Comparison of ENCODE assay signal across 14 cellular contexts in the genomic region with DNA sequence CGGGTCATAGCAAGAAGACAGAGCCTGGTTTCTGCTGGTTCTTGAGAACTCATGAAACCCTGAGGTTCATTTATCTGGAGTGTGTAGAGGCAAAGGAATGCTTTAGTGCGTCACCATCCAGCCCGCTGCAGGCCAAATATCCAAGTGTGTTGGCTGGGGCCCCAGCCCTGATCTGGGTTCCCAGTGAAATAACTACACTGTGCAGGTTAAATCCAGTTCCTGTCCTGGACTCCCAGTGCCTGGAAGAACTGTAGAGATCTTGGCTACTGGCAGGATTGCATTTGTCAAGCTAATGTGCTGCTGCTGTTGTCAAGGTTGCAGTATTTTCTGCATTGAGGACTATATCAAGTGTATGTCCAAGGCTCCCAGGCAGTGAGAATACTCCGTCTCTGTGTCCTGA.
DNase-seq lines count a peak whose midpoint lies in the region; ATAC-seq and TF ChIP-seq lines count a peak whose summit lies in the region.
"Had no signal": no experiment of that assay in that cellular context is flagged by ENCODE, and none has a peak within 500 bp of the region (broad histone marks: within the 10 kb centered on the region; RNA-seq: fewer than 3 reads in every experiment).

No MANE protein-coding gene starts in this region.

- in situ Hi-C loops in astrocyte of the cerebellum (cut with HindIII; ENCODE audit: low sequenced_read_pairs) = no loop called here
- in situ Hi-C loops in transverse colon (cut with MboI; ENCODE audit: low pct_ligation_motif_present in 1 of 4, low pct_unique_long_range_greater_than_20kb in 1 of 4, low sequenced_read_pairs in 3 of 4) = loop anchor here in 1 of 4 donors (25.0 kb wide), 1 partner anchor 88 kb away; the partner anchor contains the start of gene MAPK4

- no peaks in the 10 kb centered on the region for H3K9me3 ChIP-seq in transverse colon

- POLR2A ChIA-PET in WTC11 (lab: Charles Lee) = no interaction called here

- H3K27ac Mint-ChIP-seq in WTC11 = no peak overlapping the region
- H3K27ac Mint-ChIP-seq: activated CD8-positive, alpha-beta memory T cell treated with anti-CD3 and anti-CD28 coated beads, Interleukin-2, amount 10 ng/mL, durations not matched to agents 7 days and 5 days; CD8-positive, alpha-beta memory T cell; stimulated activated effector memory CD8-positive, alpha-beta T cell treated with anti-CD3 and anti-CD28 coated beads, Interleukin-12 subunit alpha, Interleukin-12 subunit beta, amount 100 ng/mL, for 72 hours had no signal

- peak; percentile 71 for TF ChIP-seq EP300 in transverse colon (IDR thresholded peaks at IDR 0.05; ENCODE audit: low read depth)

- ATAC-seq in Right ventricle myocardium inferior = peak; percentile 85
- ATAC-seq in GM21390 (IDR thresholded peaks at IDR 0.05; ENCODE audit: unreplicated experiment) = no peak
- no peak for ATAC-seq in WTC11
- ATAC-seq in HG02885 (IDR thresholded peaks at IDR 0.05; ENCODE audit: poor library complexity, unreplicated experiment) = no peak
- ATAC-seq: activated CD8-positive, alpha-beta memory T cell treated with anti-CD3 and anti-CD28 coated beads, Interleukin-2, amount 10 ng/mL, durations not matched to agents 7 days and 5 days; stimulated activated effector memory CD8-positive, alpha-beta T cell treated with anti-CD3 and anti-CD28 coated beads, Interleukin-12 subunit alpha, Interleukin-12 subunit beta, amount 100 ng/mL, for 72 hours had no signal

- H3K4me1 Mint-ChIP-seq in WTC11 = peaks cover 5% of the 10 kb centered on the region; the same call in 1 of the 2 replicates
- H3K4me1 Mint-ChIP-seq: activated CD8-positive, alpha-beta memory T cell treated with anti-CD3 and anti-CD28 coated beads, Interleukin-2, amount 10 ng/mL, durations not matched to agents 7 days and 5 days; CD8-positive, alpha-beta memory T cell; stimulated activated effector memory CD8-positive, alpha-beta T cell treated with anti-CD3 and anti-CD28 coated beads, Interleukin-12 subunit alpha, Interleukin-12 subunit beta, amount 100 ng/mL, for 72 hours had no signal

- peaks cover 5 to 19% (median 13%) of the 10 kb centered on the region in 4 donors for H3K4me1 ChIP-seq in transverse colon

- DNase-seq in astrocyte of the cerebellum (ENCODE audit: low read depth) (peak; percentile 22), Right ventricle myocardium inferior (ENCODE audit: missing footprints) (peak; percentile 79), non-pigmented ciliary epithelial cell (ENCODE audit: low read depth) (peak; percentile 5), transverse colon (peak; percentile 54), WTC11 (ENCODE audit: low spot score) (no peak)
- DNase-seq in activated CD4-positive, alpha-beta T cell treated with anti-CD3 and anti-CD28 coated beads for 4 hours = no peak
- DNase-seq: activated CD8-positive, alpha-beta memory T cell treated with anti-CD3 and anti-CD28 coated beads, Interleukin-2, amount 10 ng/mL, durations not matched to agents 7 days and 5 days; CD8-positive, alpha-beta memory T cell; GOT3; NCI-H524 treated with DMSO at 0.1 percent for 48 hours had no signal

- TF ChIP-seq POLR2A in transverse colon (IDR thresholded peaks at IDR 0.05) = no peak

- no peak overlapping the region for H3K4me3 Mint-ChIP-seq in WTC11
- H3K4me3 Mint-ChIP-seq: activated CD8-positive, alpha-beta memory T cell treated with anti-CD3 and anti-CD28 coated beads, Interleukin-2, amount 10 ng/mL, durations not matched to agents 7 days and 5 days; CD8-positive, alpha-beta memory T cell; neural crest cell; stimulated activated effector memory CD8-positive, alpha-beta T cell treated with anti-CD3 and anti-CD28 coated beads, Interleukin-12 subunit alpha, Interleukin-12 subunit beta, amount 100 ng/mL, for 72 hours had no signal

- TF ChIP-seq CTCF in astrocyte of the cerebellum (IDR thresholded peaks at IDR 0.05; ENCODE audit: low read depth, low read length, missing control alignments) (no peak), transverse colon (IDR thresholded peaks at IDR 0.05) (no peak), WTC11 (IDR thresholded peaks at IDR 0.05) (no peak)

- no peaks in the 10 kb centered on the region for H3K9me3 Mint-ChIP-seq in WTC11
- H3K9me3 Mint-ChIP-seq: CD8-positive, alpha-beta memory T cell; neural crest cell; stimulated activated effector memory CD8-positive, alpha-beta T cell treated with anti-CD3 and anti-CD28 coated beads, Interleukin-12 subunit alpha, Interleukin-12 subunit beta, amount 100 ng/mL, for 72 hours had no signal

- intact Hi-C loops in Right ventricle myocardium inferior (cut with DNase I) (loop anchor here (5.0 to 10.0 kb wide), 3 partner anchors 77 to 135 kb away; partner anchors contain the start of gene MAPK4), transverse colon (cut with DNase I; ENCODE audit: low total_unique reads) (no loop called here)

- H3K4me3 ChIP-seq in astrocyte of the cerebellum (ENCODE audit: low read depth, low read length) = no peak overlapping the region
- H3K4me3 ChIP-seq in transverse colon = no peak overlapping the region

- peak overlapping the region; percentile 60 to 83 (median 74) for H3K27ac ChIP-seq in transverse colon

- H3K27me3 Mint-ChIP-seq in WTC11 (ENCODE audit: low read depth) = no peaks in the 10 kb centered on the region
- H3K27me3 Mint-ChIP-seq: activated CD8-positive, alpha-beta memory T cell treated with anti-CD3 and anti-CD28 coated beads, Interleukin-2, amount 10 ng/mL, durations not matched to agents 7 days and 5 days had no signal

- H3K27me3 ChIP-seq in transverse colon = no peaks in the 10 kb centered on the region

- WGBS in transverse colon (ENCODE audit: low coverage in 1 of 2), 2 donors = 80% methylated on average over 4 of the region's 4 CpGs; no CpG with 5 or more reads in 1 of the 2 donors

- no peaks in the 10 kb centered on the region for H3K36me3 Mint-ChIP-seq in WTC11
- H3K36me3 Mint-ChIP-seq: activated CD8-positive, alpha-beta memory T cell treated with anti-CD3 and anti-CD28 coated beads, Interleukin-2, amount 10 ng/mL, durations not matched to agents 7 days and 5 days; CD8-positive, alpha-beta memory T cell; stimulated activated effector memory CD8-positive, alpha-beta T cell treated with anti-CD3 and anti-CD28 coated beads, Interleukin-12 subunit alpha, Interleukin-12 subunit beta, amount 100 ng/mL, for 72 hours had no signal

- CTCF ChIA-PET in WTC11 (lab: Charles Lee) = interaction anchor here (1.0 kb wide), 1 partner anchor 13 kb away, joined by 3 read pairs; no protein-coding TSS in a partner anchor

- no peaks in the 10 kb centered on the region for H3K36me3 ChIP-seq in transverse colon

TF ChIP-seq in WTC11, 78 proteins besides CTCF, POLR2A, EP300 and RAD21 (continues in another document):
- TF ChIP-seq, protein P1, sequence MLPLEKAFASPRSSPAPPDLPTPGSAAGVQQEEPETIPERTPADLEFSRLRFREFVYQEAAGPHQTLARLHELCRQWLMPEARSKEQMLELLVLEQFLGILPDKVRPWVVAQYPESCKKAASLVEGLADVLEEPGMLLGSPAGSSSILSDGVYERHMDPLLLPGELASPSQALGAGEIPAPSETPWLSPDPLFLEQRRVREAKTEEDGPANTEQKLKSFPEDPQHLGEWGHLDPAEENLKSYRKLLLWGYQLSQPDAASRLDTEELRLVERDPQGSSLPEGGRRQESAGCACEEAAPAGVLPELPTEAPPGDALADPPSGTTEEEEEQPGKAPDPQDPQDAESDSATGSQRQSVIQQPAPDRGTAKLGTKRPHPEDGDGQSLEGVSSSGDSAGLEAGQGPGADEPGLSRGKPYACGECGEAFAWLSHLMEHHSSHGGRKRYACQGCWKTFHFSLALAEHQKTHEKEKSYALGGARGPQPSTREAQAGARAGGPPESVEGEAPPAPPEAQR (CRISPR knock-in tag; IDR thresholded peaks at IDR 0.05) = no peak
- TF ChIP-seq ETV6 (CRISPR knock-in tag; IDR thresholded peaks at IDR 0.05) (no peak), CREM (CRISPR knock-in tag; IDR thresholded peaks at IDR 0.05) (no peak), ZNF425 (CRISPR knock-in tag; conservative IDR thresholded peaks at IDR 0.05) (no peak), ZNF512 (CRISPR knock-in tag; IDR thresholded peaks at IDR 0.05; ENCODE audit: borderline replicate concordance) (no peak), FOXJ3 (CRISPR knock-in tag; IDR thresholded peaks at IDR 0.05; ENCODE audit: borderline replicate concordance) (no peak), EMX1 (CRISPR knock-in tag; IDR thresholded peaks at IDR 0.05) (no peak), TEAD4 (CRISPR knock-in tag; IDR thresholded peaks at IDR 0.05) (no peak), FOXK1 (CRISPR knock-in tag; IDR thresholded peaks at IDR 0.05) (no peak)
- TF ChIP-seq, protein P2, sequence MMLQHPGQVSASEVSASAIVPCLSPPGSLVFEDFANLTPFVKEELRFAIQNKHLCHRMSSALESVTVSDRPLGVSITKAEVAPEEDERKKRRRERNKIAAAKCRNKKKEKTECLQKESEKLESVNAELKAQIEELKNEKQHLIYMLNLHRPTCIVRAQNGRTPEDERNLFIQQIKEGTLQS (CRISPR knock-in tag; conservative IDR thresholded peaks at IDR 0.05) = no peak

Comparison
In these comparisons a context has a peak if more than half of its experiments do, and no peak if none do; other contexts are left out.
1. DNase-seq: peak in astrocyte of the cerebellum (single experiment), Right ventricle myocardium inferior (single experiment), non-pigmented ciliary epithelial cell (single experiment) and transverse colon (single experiment); none in activated CD4-positive, alpha-beta T cell treated with anti-CD3 and anti-CD28 coated beads for 4 hours (0 of 2) and WTC11 (single experiment).